In the genomic region with DNA sequence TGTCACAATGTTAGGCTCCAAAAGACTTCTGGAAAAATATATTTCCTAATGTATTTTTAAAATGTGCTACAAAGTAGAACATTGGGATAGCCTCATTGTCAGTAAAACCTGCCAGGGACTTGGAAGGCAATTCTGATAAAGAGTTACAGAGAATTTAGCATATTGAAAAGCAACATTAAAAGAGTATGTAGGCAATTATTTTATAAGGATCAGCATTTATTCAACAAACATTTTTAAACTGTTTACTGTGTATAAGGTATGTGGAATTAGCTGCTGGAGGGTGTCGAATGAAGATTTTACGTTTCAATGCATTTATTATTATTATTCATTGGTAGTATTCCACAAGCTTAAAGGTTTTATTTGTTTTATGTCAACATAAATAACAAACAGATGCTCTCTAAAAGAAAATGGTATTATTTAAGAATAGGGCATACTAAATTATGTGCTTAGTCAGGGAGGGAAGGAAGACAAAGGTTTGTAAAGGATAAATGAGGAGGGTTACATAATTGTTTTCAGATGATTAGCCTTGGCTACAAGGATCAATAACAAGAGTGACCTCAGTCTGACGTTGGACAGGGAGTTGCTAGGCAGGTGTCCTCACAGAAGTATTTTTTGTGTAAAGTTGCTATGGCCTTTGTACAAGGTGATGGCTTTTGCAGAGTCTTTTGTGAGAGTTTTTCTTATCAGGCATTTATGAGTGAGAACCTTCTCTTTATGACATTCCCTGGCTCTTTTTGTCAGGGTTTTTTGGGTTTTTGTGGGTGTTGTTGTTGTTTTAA, we compare ENCODE assay signal across 1 cellular context.
TF ChIP-seq lines count a peak whose summit lies in the region.

No MANE protein-coding gene starts in this region.

TF ChIP-seq in SK-N-SH, 30 proteins besides CTCF, POLR2A, EP300 and RAD21 (continued from another document):
- TF ChIP-seq, protein P1, sequence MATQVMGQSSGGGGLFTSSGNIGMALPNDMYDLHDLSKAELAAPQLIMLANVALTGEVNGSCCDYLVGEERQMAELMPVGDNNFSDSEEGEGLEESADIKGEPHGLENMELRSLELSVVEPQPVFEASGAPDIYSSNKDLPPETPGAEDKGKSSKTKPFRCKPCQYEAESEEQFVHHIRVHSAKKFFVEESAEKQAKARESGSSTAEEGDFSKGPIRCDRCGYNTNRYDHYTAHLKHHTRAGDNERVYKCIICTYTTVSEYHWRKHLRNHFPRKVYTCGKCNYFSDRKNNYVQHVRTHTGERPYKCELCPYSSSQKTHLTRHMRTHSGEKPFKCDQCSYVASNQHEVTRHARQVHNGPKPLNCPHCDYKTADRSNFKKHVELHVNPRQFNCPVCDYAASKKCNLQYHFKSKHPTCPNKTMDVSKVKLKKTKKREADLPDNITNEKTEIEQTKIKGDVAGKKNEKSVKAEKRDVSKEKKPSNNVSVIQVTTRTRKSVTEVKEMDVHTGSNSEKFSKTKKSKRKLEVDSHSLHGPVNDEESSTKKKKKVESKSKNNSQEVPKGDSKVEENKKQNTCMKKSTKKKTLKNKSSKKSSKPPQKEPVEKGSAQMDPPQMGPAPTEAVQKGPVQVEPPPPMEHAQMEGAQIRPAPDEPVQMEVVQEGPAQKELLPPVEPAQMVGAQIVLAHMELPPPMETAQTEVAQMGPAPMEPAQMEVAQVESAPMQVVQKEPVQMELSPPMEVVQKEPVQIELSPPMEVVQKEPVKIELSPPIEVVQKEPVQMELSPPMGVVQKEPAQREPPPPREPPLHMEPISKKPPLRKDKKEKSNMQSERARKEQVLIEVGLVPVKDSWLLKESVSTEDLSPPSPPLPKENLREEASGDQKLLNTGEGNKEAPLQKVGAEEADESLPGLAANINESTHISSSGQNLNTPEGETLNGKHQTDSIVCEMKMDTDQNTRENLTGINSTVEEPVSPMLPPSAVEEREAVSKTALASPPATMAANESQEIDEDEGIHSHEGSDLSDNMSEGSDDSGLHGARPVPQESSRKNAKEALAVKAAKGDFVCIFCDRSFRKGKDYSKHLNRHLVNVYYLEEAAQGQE (IDR thresholded peaks at IDR 0.05; ENCODE audit: low read depth, low read length) = no peak
